9 cellular contexts compared by ENCODE assay signal in the genomic region with DNA sequence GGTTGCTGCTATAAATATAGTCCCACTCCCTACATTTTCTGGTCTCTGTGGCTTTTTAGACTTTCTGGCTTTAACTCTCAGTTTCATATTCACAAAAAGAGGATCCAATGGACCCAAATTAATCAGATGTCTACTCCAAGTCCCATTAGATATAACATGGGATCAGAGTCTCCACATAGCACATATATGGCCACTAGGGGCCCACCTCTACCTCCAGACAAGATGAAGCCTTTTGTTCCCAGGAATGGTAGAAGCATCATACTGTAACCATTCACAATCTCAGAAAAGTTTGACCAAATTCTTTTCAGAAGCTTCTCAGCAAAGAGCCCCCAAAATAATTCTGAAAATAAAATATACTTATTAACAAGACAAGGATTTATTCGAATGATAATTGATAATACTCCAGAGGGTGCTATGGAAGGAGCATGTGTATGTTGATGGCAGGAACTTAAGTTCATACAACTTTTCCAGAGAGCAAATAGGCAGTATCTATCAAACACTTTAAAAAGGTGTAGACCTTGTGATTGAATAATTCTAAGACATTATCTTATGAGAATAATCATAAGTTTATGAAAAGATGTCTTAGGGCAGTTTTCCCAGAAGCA.
DNase-seq lines count a peak whose midpoint lies in the region; ATAC-seq and TF ChIP-seq lines count a peak whose summit lies in the region.
"Had no signal": no experiment of that assay in that cellular context is flagged by ENCODE, and none has a peak within 500 bp of the region (broad histone marks: within the 10 kb centered on the region; RNA-seq: fewer than 3 reads in every experiment).

No MANE protein-coding gene starts in this region.

- H3K27ac Mint-ChIP-seq in Calu3 (ENCODE audit: unreplicated experiment) = peak overlapping the region; percentile 83

- H3K27me3 Mint-ChIP-seq in Calu3 (ENCODE audit: unreplicated experiment) = no peaks in the 10 kb centered on the region

- TF ChIP-seq CTCF in Calu3 (IDR thresholded peaks at IDR 0.05; ENCODE audit: unreplicated experiment) (no peak), SK-N-SH (IDR thresholded peaks at IDR 0.05) (peak; percentile 77), tibial nerve (IDR thresholded peaks at IDR 0.05) (peak; percentile 35 to 53 (median 40))

- H3K4me1 Mint-ChIP-seq in Calu3 (ENCODE audit: low read depth, unreplicated experiment) = peaks cover 14% of the 10 kb centered on the region

- no peaks in the 10 kb centered on the region for H3F3A ChIP-seq in SK-N-SH (replicated peaks; ENCODE audit: insufficient read depth)

- H3K9me3 Mint-ChIP-seq in Calu3 (ENCODE audit: low read depth, unreplicated experiment) = no peaks in the 10 kb centered on the region

- H3K27ac ChIP-seq in SK-N-SH (ENCODE audit: low read depth in 2 of 2, low read length in 1 of 2) = no peak overlapping the region
- no peak overlapping the region for H3K27ac ChIP-seq in tibial nerve
- H3K27ac ChIP-seq: SK-N-MC had no signal

- H3K4me3 ChIP-seq in SK-N-SH (ENCODE audit: low read depth in 2 of 2, low read length in 1 of 2) = no peak overlapping the region
- H3K4me3 ChIP-seq in tibial nerve = no peak overlapping the region
- H3K4me3 ChIP-seq: SK-N-MC had no signal

- no peaks in the 10 kb centered on the region for H3K4me1 ChIP-seq in SK-N-SH (ENCODE audit: control insufficient read depth in 1 of 2, insufficient read depth in 2 of 2, low read depth in 1 of 2, low read length in 1 of 2)
- H3K4me1 ChIP-seq in tibial nerve = peaks cover 0 to 13% (median 4%) of the 10 kb centered on the region in 4 donors

- TF ChIP-seq RAD21 in SK-N-SH (IDR thresholded peaks at IDR 0.05; ENCODE audit: low read length) = peak; percentile 54

- no peaks in the 10 kb centered on the region for H3K79me2 ChIP-seq in SK-N-SH (ENCODE audit: insufficient read depth)

- DNase-seq in Calu3 (peak; percentile 43), SK-N-SH (peak; percentile 14), iPS-NIHi7 (ENCODE audit: extremely low spot score) (peak; percentile 33), tibial nerve (ENCODE audit: low spot score in 2 of 2) (no peak), COLO829 (ENCODE audit: low spot score) (no peak), DMS79 (lab: John Stamatoyannopoulos, UW) (no peak)

- BruUV-seq in Calu3 (replicated peaks; lab: Mats Ljungman, UMichigan) = no TSS peak

- H3K9me2 ChIP-seq in SK-N-SH = no peaks in the 10 kb centered on the region

- no peak for TF ChIP-seq POLR2A in tibial nerve (IDR thresholded peaks at IDR 0.05)

- H3K4me2 ChIP-seq in SK-N-SH = no peak overlapping the region

- H3K36me3 ChIP-seq in SK-N-SH (replicated peaks in 1 of 2; ENCODE audit: control insufficient read depth in 1 of 2, insufficient read depth in 2 of 2, low read length in 1 of 2) (no peaks in the 10 kb centered on the region), tibial nerve (no peaks in the 10 kb centered on the region)

- no peaks in the 10 kb centered on the region for H4K20me1 ChIP-seq in SK-N-SH (ENCODE audit: insufficient read depth)

- H2AFZ ChIP-seq in SK-N-SH (ENCODE audit: low read depth) = no peak overlapping the region

- no peaks in the 10 kb centered on the region; the same call in 1 of the 2 replicates for H3K27me3 ChIP-seq in SK-N-SH (ENCODE audit: insufficient read depth)
- H3K27me3 ChIP-seq in tibial nerve = no peaks in the 10 kb centered on the region

- CTCF ChIA-PET in Calu3 (lab: Charles Lee) (interaction anchor here (0.5 to 1.2 kb wide), 4 partner anchors 17 to 487 kb away, joined by 3 to 6 read pairs (median 4); no protein-coding TSS in a partner anchor), SK-N-SH (lab: Yijun Ruan, JAX) (interaction anchor here (0.6 to 1.1 kb wide), 4 partner anchors 9 to 41 kb away, joined by 3 read pairs; no protein-coding TSS in a partner anchor)

- H3K4me3 Mint-ChIP-seq in Calu3 (ENCODE audit: low read depth, unreplicated experiment) = no peak overlapping the region

- no peak for TF ChIP-seq EP300 in SK-N-SH (IDR thresholded peaks at IDR 0.05; ENCODE audit: borderline replicate concordance in 1 of 2, low read depth in 1 of 2, low read length in 1 of 2)
- no peak for TF ChIP-seq EP300 in tibial nerve (IDR thresholded peaks at IDR 0.05)

- ATAC-seq in GM19035 (IDR thresholded peaks at IDR 0.05; ENCODE audit: unreplicated experiment) (peak; percentile 81), HG03108 (IDR thresholded peaks at IDR 0.05; ENCODE audit: unreplicated experiment) (peak; percentile 83)

- peaks cover 6% of the 10 kb centered on the region for H3K36me3 Mint-ChIP-seq in Calu3 (ENCODE audit: insufficient read depth, unreplicated experiment)

- WGBS in SK-N-SH (ENCODE audit: low lambda C conversion rate) = 0% methylated on average over 1 of the region's 1 CpG
- 14 to 39% methylated on average over 1 of the region's 1 CpG for WGBS in tibial nerve, 2 donors

- H3K9me3 ChIP-seq in SK-N-SH (no peaks in the 10 kb centered on the region), tibial nerve (no peaks in the 10 kb centered on the region)

- no peak overlapping the region for H3K9ac ChIP-seq in SK-N-SH

- intact Hi-C loops in Calu3 (cut with micrococcal nuclease; ENCODE audit: unreplicated experiment) = loop anchor here (1.0 to 10.0 kb wide), 5 partner anchors 192 to 689 kb away; no protein-coding TSS in a partner anchor

- POLR2A ChIA-PET in SK-N-SH (lab: Yijun Ruan, JAX) = no interaction called here

TF ChIP-seq in SK-N-SH, 30 proteins besides CTCF, POLR2A, EP300 and RAD21 (continues in another document):
- TF ChIP-seq RXRA (IDR thresholded peaks at IDR 0.05; ENCODE audit: borderline replicate concordance, low read depth) (no peak), ELF1 (IDR thresholded peaks at IDR 0.05) (no peak), GATA2 (CRISPR knock-in tag; IDR thresholded peaks at IDR 0.05) (no peak), GABPA (IDR thresholded peaks at IDR 0.05; ENCODE audit: low read depth) (no peak), MXI1 (IDR thresholded peaks at IDR 0.05; ENCODE audit: low read depth, low read length) (no peak), NFIC (IDR thresholded peaks at IDR 0.05; ENCODE audit: borderline replicate concordance) (no peak), TCF12 (IDR thresholded peaks at IDR 0.05) (no peak), SMC3 (IDR thresholded peaks at IDR 0.05; ENCODE audit: low read depth, low read length) (no peak; the same call in 1 of the 2 replicates), RFX5 (IDR thresholded peaks at IDR 0.05; ENCODE audit: low read length) (no peak), JUND (IDR thresholded peaks at IDR 0.05) (no peak)
- TF ChIP-seq, protein P1, sequence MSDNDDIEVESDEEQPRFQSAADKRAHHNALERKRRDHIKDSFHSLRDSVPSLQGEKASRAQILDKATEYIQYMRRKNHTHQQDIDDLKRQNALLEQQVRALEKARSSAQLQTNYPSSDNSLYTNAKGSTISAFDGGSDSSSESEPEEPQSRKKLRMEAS (IDR thresholded peaks at IDR 0.05; ENCODE audit: low read depth) = no peak
- TF ChIP-seq, protein P2, sequence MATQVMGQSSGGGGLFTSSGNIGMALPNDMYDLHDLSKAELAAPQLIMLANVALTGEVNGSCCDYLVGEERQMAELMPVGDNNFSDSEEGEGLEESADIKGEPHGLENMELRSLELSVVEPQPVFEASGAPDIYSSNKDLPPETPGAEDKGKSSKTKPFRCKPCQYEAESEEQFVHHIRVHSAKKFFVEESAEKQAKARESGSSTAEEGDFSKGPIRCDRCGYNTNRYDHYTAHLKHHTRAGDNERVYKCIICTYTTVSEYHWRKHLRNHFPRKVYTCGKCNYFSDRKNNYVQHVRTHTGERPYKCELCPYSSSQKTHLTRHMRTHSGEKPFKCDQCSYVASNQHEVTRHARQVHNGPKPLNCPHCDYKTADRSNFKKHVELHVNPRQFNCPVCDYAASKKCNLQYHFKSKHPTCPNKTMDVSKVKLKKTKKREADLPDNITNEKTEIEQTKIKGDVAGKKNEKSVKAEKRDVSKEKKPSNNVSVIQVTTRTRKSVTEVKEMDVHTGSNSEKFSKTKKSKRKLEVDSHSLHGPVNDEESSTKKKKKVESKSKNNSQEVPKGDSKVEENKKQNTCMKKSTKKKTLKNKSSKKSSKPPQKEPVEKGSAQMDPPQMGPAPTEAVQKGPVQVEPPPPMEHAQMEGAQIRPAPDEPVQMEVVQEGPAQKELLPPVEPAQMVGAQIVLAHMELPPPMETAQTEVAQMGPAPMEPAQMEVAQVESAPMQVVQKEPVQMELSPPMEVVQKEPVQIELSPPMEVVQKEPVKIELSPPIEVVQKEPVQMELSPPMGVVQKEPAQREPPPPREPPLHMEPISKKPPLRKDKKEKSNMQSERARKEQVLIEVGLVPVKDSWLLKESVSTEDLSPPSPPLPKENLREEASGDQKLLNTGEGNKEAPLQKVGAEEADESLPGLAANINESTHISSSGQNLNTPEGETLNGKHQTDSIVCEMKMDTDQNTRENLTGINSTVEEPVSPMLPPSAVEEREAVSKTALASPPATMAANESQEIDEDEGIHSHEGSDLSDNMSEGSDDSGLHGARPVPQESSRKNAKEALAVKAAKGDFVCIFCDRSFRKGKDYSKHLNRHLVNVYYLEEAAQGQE (IDR thresholded peaks at IDR 0.05; ENCODE audit: low read depth, low read length) = no peak
- TF ChIP-seq, protein P3, sequence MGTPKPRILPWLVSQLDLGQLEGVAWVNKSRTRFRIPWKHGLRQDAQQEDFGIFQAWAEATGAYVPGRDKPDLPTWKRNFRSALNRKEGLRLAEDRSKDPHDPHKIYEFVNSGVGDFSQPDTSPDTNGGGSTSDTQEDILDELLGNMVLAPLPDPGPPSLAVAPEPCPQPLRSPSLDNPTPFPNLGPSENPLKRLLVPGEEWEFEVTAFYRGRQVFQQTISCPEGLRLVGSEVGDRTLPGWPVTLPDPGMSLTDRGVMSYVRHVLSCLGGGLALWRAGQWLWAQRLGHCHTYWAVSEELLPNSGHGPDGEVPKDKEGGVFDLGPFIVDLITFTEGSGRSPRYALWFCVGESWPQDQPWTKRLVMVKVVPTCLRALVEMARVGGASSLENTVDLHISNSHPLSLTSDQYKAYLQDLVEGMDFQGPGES (IDR thresholded peaks at IDR 0.05; ENCODE audit: low read depth, low read length) = no peak
- TF ChIP-seq, protein P4, sequence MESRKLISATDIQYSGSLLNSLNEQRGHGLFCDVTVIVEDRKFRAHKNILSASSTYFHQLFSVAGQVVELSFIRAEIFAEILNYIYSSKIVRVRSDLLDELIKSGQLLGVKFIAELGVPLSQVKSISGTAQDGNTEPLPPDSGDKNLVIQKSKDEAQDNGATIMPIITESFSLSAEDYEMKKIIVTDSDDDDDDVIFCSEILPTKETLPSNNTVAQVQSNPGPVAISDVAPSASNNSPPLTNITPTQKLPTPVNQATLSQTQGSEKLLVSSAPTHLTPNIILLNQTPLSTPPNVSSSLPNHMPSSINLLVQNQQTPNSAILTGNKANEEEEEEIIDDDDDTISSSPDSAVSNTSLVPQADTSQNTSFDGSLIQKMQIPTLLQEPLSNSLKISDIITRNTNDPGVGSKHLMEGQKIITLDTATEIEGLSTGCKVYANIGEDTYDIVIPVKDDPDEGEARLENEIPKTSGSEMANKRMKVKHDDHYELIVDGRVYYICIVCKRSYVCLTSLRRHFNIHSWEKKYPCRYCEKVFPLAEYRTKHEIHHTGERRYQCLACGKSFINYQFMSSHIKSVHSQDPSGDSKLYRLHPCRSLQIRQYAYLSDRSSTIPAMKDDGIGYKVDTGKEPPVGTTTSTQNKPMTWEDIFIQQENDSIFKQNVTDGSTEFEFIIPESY (IDR thresholded peaks at IDR 0.05; ENCODE audit: borderline replicate concordance, low read depth) = no peak

Comparison
In these comparisons a context has a peak if more than half of its experiments do, and no peak if none do; other contexts are left out.
1. DNase-seq: peak in Calu3 (single experiment), SK-N-SH (single experiment) and iPS-NIHi7 (single experiment); none in tibial nerve (0 of 2), COLO829 (single experiment) and DMS79 (single experiment).